8 cellular contexts compared by ENCODE assay signal in genomic region chr9:89999534-90000370, GRCh38.
A peak's percentile ranks its signal among the peaks of the same experiment; 100 is the strongest.
DNase-seq lines count a peak whose midpoint lies in the region; ATAC-seq, FAIRE-seq and TF ChIP-seq lines count a peak whose summit lies in the region.

No MANE protein-coding gene starts in this region.

- POLR2A ChIA-PET in RWPE1 (lab: Yijun Ruan, JAX; ENCODE audit: low non-redundant PET), result no interaction called here

- no peak for TF ChIP-seq CTCF in RWPE1 (conservative IDR thresholded peaks at IDR 0.05; ENCODE audit: low read depth)
- no peak for TF ChIP-seq CTCF in ascending aorta (IDR thresholded peaks at IDR 0.05)

- intact Hi-C loops in ascending aorta (cut with DNase I), result loop anchor here (2.0 to 10.0 kb wide), 4 partner anchors 67 to 965 kb away; no protein-coding TSS in a partner anchor

- peak; percentile 91 for ATAC-seq in GM21360 (IDR thresholded peaks at IDR 0.05; ENCODE audit: unreplicated experiment)

- peaks cover 24 to 37% of the 10 kb centered on the region in 2 donors for H3K4me1 ChIP-seq in ascending aorta

- peak overlapping the region; percentile 43 to 61 for H3K4me3 ChIP-seq in ascending aorta

- no peaks in the 10 kb centered on the region for H3K27me3 ChIP-seq in ascending aorta

- 0 out of 2 replicates have a peak overlapping the region, but pooled peaks have one; percentile 0 for H3K27ac ChIP-seq in RWPE1
- H3K27ac ChIP-seq in ascending aorta, result peak overlapping the region; percentile 78 to 80

- CTCF ChIA-PET in RWPE1 (lab: Yijun Ruan, JAX), result interaction anchor here (0.6 to 2.7 kb wide), 3 partner anchors 93 to 396 kb away, joined by 4 to 14 read pairs (median 4); no protein-coding TSS in a partner anchor

- FAIRE-seq in islet of Langerhans (lab: Jason Lieb, UNC), result peak; percentile 97

- H3K36me3 ChIP-seq in ascending aorta, result no peaks in the 10 kb centered on the region

- H3K9me3 ChIP-seq in ascending aorta, result no peaks in the 10 kb centered on the region

- DNase-seq in COLO668 (lab: John Stamatoyannopoulos, UW; ENCODE audit: unreplicated experiment), result peak; percentile 83
- peak; percentile 33 for DNase-seq in HT1080 (ENCODE audit: low read depth)
- no peak for DNase-seq in RWPE1 (ENCODE audit: low spot score)
- DNase-seq in ascending aorta (ENCODE audit: low spot score in 2 of 2), result peak in 1 of 2 donors; percentile 82
- DNase-seq in stimulated activated CD4-positive, alpha-beta T cell treated with anti-CD3 and anti-CD28 coated beads, Interleukin-1b, Interleukin-23, amount 100 ng/mL, for 48 hours, result peak; percentile 72
- DNase-seq in middle frontal gyrus (ENCODE audit: extremely low spot score, low spot score), result no peak

Comparison
In these comparisons a context has a peak if more than half of its experiments do, and no peak if none do; other contexts are left out.
1. DNase-seq: peak in COLO668 (single experiment), HT1080 (single experiment) and stimulated activated CD4-positive, alpha-beta T cell treated with anti-CD3 and anti-CD28 coated beads, Interleukin-1b, Interleukin-23, amount 100 ng/mL, for 48 hours (single experiment); none in RWPE1 (single experiment) and middle frontal gyrus (single experiment).